ENCODE assay signal across 18 cellular contexts in genomic region chr3:42684632-42685362, GRCh38. TPM values are rescaled to one million over a fixed set of nuclear protein-coding genes. Genes with fewer than 3 reads are reported as not detected.
A peak's percentile ranks its signal among the peaks of the same experiment; 100 is the strongest.
DNase-seq lines count a peak whose midpoint lies in the region; ATAC-seq, FAIRE-seq and TF ChIP-seq lines count a peak whose summit lies in the region.
"Had no signal": no experiment of that assay in that cellular context is flagged by ENCODE, and none has a peak within 500 bp of the region (broad histone marks: within the 10 kb centered on the region; RNA-seq: fewer than 3 reads in every experiment).

No MANE protein-coding gene starts in this region.

- 12% methylated on average over 7 of the region's 7 CpGs for WGBS in K562 (ENCODE audit: insufficient coverage, low coverage, missing lambda C conversion rate)
- WGBS in right cardiac atrium, result 89% methylated on average over 7 of the region's 7 CpGs
- WGBS in suprapubic skin, result 87% methylated on average over 7 of the region's 7 CpGs

- CTCF ChIA-PET in HCT116 (lab: Charles Lee) (no interaction called here), K562 (lab: Yijun Ruan, JAX; ENCODE audit: low intra/inter-chr PET ratio) (interaction anchor here (1.7 kb wide), 1 partner anchor 96 kb away, joined by 6 read pairs; no protein-coding TSS in a partner anchor)

- TF ChIP-seq CTCF in HCT116 (IDR thresholded peaks at IDR 0.05 in 2 of 3, conservative IDR thresholded peaks at IDR 0.05 in 1 of 3; ENCODE audit: borderline replicate concordance in 1 of 3, insufficient read depth in 1 of 3, low read depth in 2 of 3, low read length in 2 of 3) (no peak), K562 (IDR thresholded peaks at IDR 0.05 in 2 of 3, conservative IDR thresholded peaks at IDR 0.05 in 1 of 3; ENCODE audit: insufficient read depth in 2 of 3, low read depth in 1 of 3, low read length in 3 of 3) (no peak), suprapubic skin (IDR thresholded peaks at IDR 0.05) (no peak)

- H3K9me1 ChIP-seq in K562 (ENCODE audit: control insufficient read depth, insufficient read depth, low read length), result peaks cover 5% of the 10 kb centered on the region

- H3K79me2 ChIP-seq in HCT116 (ENCODE audit: insufficient read depth, low read length) (no peaks in the 10 kb centered on the region), K562 (ENCODE audit: control insufficient read depth, insufficient read depth, low read length) (no peaks in the 10 kb centered on the region)

- H3K4me2 ChIP-seq in HCT116 (ENCODE audit: low read length) (peak overlapping the region; percentile 73), K562 (ENCODE audit: insufficient read depth, low read length) (no peak overlapping the region)

- TF ChIP-seq EP300 in K562 (IDR thresholded peaks at IDR 0.05; ENCODE audit: low read length) (no peak), suprapubic skin (IDR thresholded peaks at IDR 0.05) (no peak)

- RAD21 ChIA-PET in HCT116 (lab: Charles Lee; ENCODE audit: low non-redundant PET in 1 of 2, low total read pairs in 2 of 2, uncharacterized antibody in 2 of 2, unreplicated experiment in 2 of 2), result no interaction called here

- FAIRE-seq in K562 (lab: Jason Lieb, UNC), result no peak
- FAIRE-seq: colon, kidney had no signal

- H2AFZ ChIP-seq in HCT116 (ENCODE audit: low read depth, low read length, poor library complexity, severe bottlenecking) (no peak overlapping the region), K562 (ENCODE audit: low read depth, low read length) (peak overlapping the region; percentile 42; the same call in 1 of the 2 replicates)

- intact Hi-C loops in HCT116 (cut with micrococcal nuclease) (no loop called here), K562 (cut with micrococcal nuclease) (no loop called here), right cardiac atrium (cut with DNase I) (no loop called here)

- H3K4me1 ChIP-seq in HCT116 (ENCODE audit: control insufficient read depth in 1 of 2, insufficient read depth in 2 of 2, low read length in 2 of 2) (peaks cover 3 to 23% of the 10 kb centered on the region in 2 experiments; a peak in 3 of 4 replicates), K562 (replicated peaks in 1 of 2; ENCODE audit: control insufficient read depth in 2 of 2, insufficient read depth in 2 of 2, low read length in 2 of 2) (peaks cover 3 to 26% of the 10 kb centered on the region in 2 experiments; a peak in 3 of 5 replicates), right cardiac atrium (ENCODE audit: control insufficient read depth, insufficient read depth, low read length) (no peaks in the 10 kb centered on the region), suprapubic skin (peaks cover 26% of the 10 kb centered on the region)

- POLR2A ChIA-PET in HCT116 (lab: Charles Lee), result no interaction called here
- POLR2A ChIA-PET in K562 (lab: Yijun Ruan, JAX), result interaction anchor here (0.5 to 1.3 kb wide), 5 partner anchors 12 to 257 kb away, joined by 3 to 4 read pairs (median 4); no protein-coding TSS in a partner anchor

- no peak for ATAC-seq in HCT116
- no peak for ATAC-seq in K562
- no peak for ATAC-seq in right cardiac atrium
- no peak for ATAC-seq in GM19463 (IDR thresholded peaks at IDR 0.05; ENCODE audit: unreplicated experiment)
- ATAC-seq in HG03457 (IDR thresholded peaks at IDR 0.05; ENCODE audit: unreplicated experiment), result no peak
- ATAC-seq: natural killer cell had no signal

- no peaks in the 10 kb centered on the region for H3K36me3 ChIP-seq in HCT116 (ENCODE audit: control insufficient read depth in 1 of 2, insufficient read depth in 2 of 2, low read length in 2 of 2)
- no peaks in the 10 kb centered on the region for H3K36me3 ChIP-seq in K562 (ENCODE audit: control insufficient read depth, insufficient read depth, low read length)
- H3K36me3 ChIP-seq in suprapubic skin, result no peaks in the 10 kb centered on the region
- H3K36me3 ChIP-seq: WERI-Rb-1 had no signal

- DNase-seq in HCT116 (ENCODE audit: low read depth, low spot score), result no peak
- no peak for DNase-seq in K562 (ENCODE audit: extremely low read depth in 1 of 4, low spot score in 3 of 4)
- DNase-seq in right cardiac atrium, result no peak
- DNase-seq in suprapubic skin (ENCODE audit: low spot score in 2 of 2), result peak in 1 of 2 donors; percentile 27
- no peak for DNase-seq in cerebellar cortex (ENCODE audit: low spot score)
- DNase-seq in HPDE6-E6E7 (ENCODE audit: extremely low spot score), result no peak
- DNase-seq: activated naive CD4-positive, alpha-beta T cell; DND-41; natural killer cell; NCI-H146; NCI-H774 had no signal

- H3K27ac ChIP-seq in HCT116 (ENCODE audit: low read depth, low read length), result no peak overlapping the region
- no peak overlapping the region for H3K27ac ChIP-seq in K562 (ENCODE audit: extremely low read depth, low read depth, low read length)
- H3K27ac ChIP-seq in right cardiac atrium (ENCODE audit: low read length), result peak overlapping the region; percentile 55
- peak overlapping the region; percentile 52 for H3K27ac ChIP-seq in suprapubic skin
- H3K27ac ChIP-seq: WERI-Rb-1 had no signal

- BruUV-seq in HCT116 (replicated peaks; lab: Mats Ljungman, UMichigan) (no TSS peak), K562 (replicated peaks; lab: Mats Ljungman, UMichigan) (no TSS peak)

- H3K9me2 ChIP-seq in HCT116 (ENCODE audit: insufficient read depth), result no peaks in the 10 kb centered on the region

- H3K9ac ChIP-seq in HCT116 (ENCODE audit: low read length) (no peak overlapping the region), K562 (ENCODE audit: insufficient read depth in 1 of 2, low read depth in 2 of 2, low read length in 2 of 2) (peak overlapping the region in 1 of 2 experiments; percentile 38; a peak in 1 of 4 replicates)

- TF ChIP-seq POLR2A in HCT116 (IDR thresholded peaks at IDR 0.05; ENCODE audit: borderline replicate concordance, extremely low read depth, insufficient read depth, insufficient read length) (no peak), K562 (conservative IDR thresholded peaks at IDR 0.05) (no peak), suprapubic skin (IDR thresholded peaks at IDR 0.05) (no peak)

- TF ChIP-seq RAD21 in HCT116 (IDR thresholded peaks at IDR 0.05; ENCODE audit: low read depth) (no peak), K562 (CRISPR knock-in tag; conservative IDR thresholded peaks at IDR 0.05 in 1 of 2, IDR thresholded peaks at IDR 0.05 in 1 of 2) (no peak)

- H4K20me1 ChIP-seq in HCT116 (ENCODE audit: insufficient read depth), result no peaks in the 10 kb centered on the region
- 0 out of 2 replicates have a peak, but pooled peaks cover 6% of the 10 kb centered on the region for H4K20me1 ChIP-seq in K562 (replicated peaks; ENCODE audit: control insufficient read depth, insufficient read depth, low read length)

- H3K9me3 ChIP-seq in HCT116 (ENCODE audit: control insufficient read depth in 1 of 2, insufficient read depth in 1 of 2, low read depth in 1 of 2, low read length in 2 of 2), result no peaks in the 10 kb centered on the region
- H3K9me3 ChIP-seq in K562 (replicated peaks; ENCODE audit: control insufficient read depth, insufficient read depth, low read depth, low read length), result no peaks in the 10 kb centered on the region
- no peaks in the 10 kb centered on the region for H3K9me3 ChIP-seq in right cardiac atrium (ENCODE audit: control insufficient read depth, low read length)
- H3K9me3 ChIP-seq in suprapubic skin, result no peaks in the 10 kb centered on the region

- no peaks in the 10 kb centered on the region for H3K27me3 ChIP-seq in HCT116 (ENCODE audit: insufficient read depth, low read length)
- peaks cover 34 to 61% of the 10 kb centered on the region in 2 experiments for H3K27me3 ChIP-seq in K562 (ENCODE audit: control insufficient read depth in 2 of 2, insufficient read depth in 2 of 2, low read length in 2 of 2)
- no peaks in the 10 kb centered on the region for H3K27me3 ChIP-seq in right cardiac atrium (ENCODE audit: control insufficient read depth, insufficient read depth)
- peaks cover 8% of the 10 kb centered on the region for H3K27me3 ChIP-seq in suprapubic skin

- H3K4me3 ChIP-seq in HCT116 (replicated peaks in 1 of 2; ENCODE audit: low read depth in 1 of 2, low read length in 2 of 2), result no peak overlapping the region
- no peak overlapping the region for H3K4me3 ChIP-seq in K562
- H3K4me3 ChIP-seq in right cardiac atrium (ENCODE audit: low read length), result no peak overlapping the region
- no peak overlapping the region for H3K4me3 ChIP-seq in suprapubic skin

- in situ Hi-C loops in K562 (cut with MboI), result no loop called here

RNA-seq across cellular contexts. Expression of gene KLHL40, which starts 0.5 kb away (rescaled TPM):
- total RNA-seq in HCT116 (2021; ENCODE audit: unreplicated experiment), result not detected
- polyA plus RNA-seq in HCT116 (2012), result not detected in 2 replicates
- not detected in 2 replicates for total RNA-seq in K562 (2011; cell fraction: chromatin; rRNA removed; ENCODE audit: low replicate concordance)
- total RNA-seq in K562 (2011; cell fraction: nucleolus; rRNA removed), result not detected in 2 replicates
- not detected in 2 replicates for total RNA-seq in K562 (2011; cell fraction: nucleoplasm; rRNA removed)
- not detected in 2 replicates for total RNA-seq in K562 (2014; rRNA removed)
- total RNA-seq in K562 (2014; rRNA removed; fragmentation: Illumina TruSeq; extraction: Trizol), result not detected in 2 replicates
- not detected in 2 replicates for total RNA-seq in K562 (2015; rRNA removed; fragmentation: Illumina TruSeq; extraction: Trizol)
- not detected in 2 replicates for total RNA-seq in K562 (2021)
- polyA plus RNA-seq in K562 (2011; rRNA removed), result not detected in 2 replicates
- not detected in 2 replicates for polyA plus RNA-seq in K562 (2011; cell fraction: cytosol; rRNA removed)
- not detected in 2 replicates for polyA plus RNA-seq in K562 (2011; cell fraction: nucleus; rRNA removed)
- polyA plus RNA-seq in K562 (2012), result not detected in 2 replicates
- polyA plus RNA-seq in K562 (2014; fragmentation: Illumina TruSeq; extraction: Trizol), result not detected in 2 replicates
- polyA plus RNA-seq in K562 (2014; fragmentation: Nextera tagmentation; extraction: Ambion mirVana), result not detected
- not detected in 2 replicates for polyA plus RNA-seq in K562 (2014; rRNA removed)
- polyA minus RNA-seq in K562 (2011; rRNA and poly(A)+ RNA removed), result not detected in 2 replicates
- polyA minus RNA-seq in K562 (2011; cell fraction: cytosol; rRNA and poly(A)+ RNA removed), result not detected in 2 replicates
- polyA minus RNA-seq in K562 (2011; cell fraction: nucleus; rRNA and poly(A)+ RNA removed), result not detected in 2 replicates
- 1 to 10 TPM in 1 of 4 donors, under 1 TPM in 3; 0.09 to 1.6 (median 0.40) TPM for total RNA-seq in right cardiac atrium
- 0.29 TPM for polyA plus RNA-seq in right cardiac atrium
- total RNA-seq in suprapubic skin, result not detected
- total RNA-seq: fibroblast of villous mesenchyme, kidney, natural killer cell, SK-MEL-5 had no signal

RNA-seq across cellular contexts. Expression of gene HHATL, which starts 17.8 kb away (rescaled TPM):
- total RNA-seq in HCT116 (2021; ENCODE audit: unreplicated experiment) (0.52 TPM), K562 (2014; rRNA removed) (not detected in 2 replicates), K562 (2014; rRNA removed; fragmentation: Illumina TruSeq; extraction: Trizol) (not detected in 2 replicates), K562 (2015; rRNA removed; fragmentation: Illumina TruSeq; extraction: Trizol) (not detected in 2 replicates), K562 (2021) (not detected in 2 replicates), right cardiac atrium (100 to 1,000 TPM; 480 to 768 (median 570) TPM), suprapubic skin (1 to 10 TPM in 1 of 4 donors, not detected in 3; 2.3 TPM)
- polyA plus RNA-seq in HCT116 (2012), result 0.29 TPM in 1 of 2 replicates, not detected in the other
- not detected in 2 replicates for total RNA-seq in K562 (2011; cell fraction: chromatin; rRNA removed; ENCODE audit: low replicate concordance)
- not detected in 2 replicates for total RNA-seq in K562 (2011; cell fraction: nucleolus; rRNA removed)
- not detected in 2 replicates for total RNA-seq in K562 (2011; cell fraction: nucleoplasm; rRNA removed)
- polyA plus RNA-seq in K562 (2011; rRNA removed) (not detected in 2 replicates), K562 (2014; fragmentation: Illumina TruSeq; extraction: Trizol) (not detected in 2 replicates), K562 (2014; fragmentation: Nextera tagmentation; extraction: Ambion mirVana) (not detected), K562 (2014; rRNA removed) (not detected in 2 replicates), right cardiac atrium (622 TPM)
- not detected in 2 replicates for polyA plus RNA-seq in K562 (2011; cell fraction: cytosol; rRNA removed)
- not detected in 2 replicates for polyA plus RNA-seq in K562 (2011; cell fraction: nucleus; rRNA removed)
- not detected in 2 replicates for polyA plus RNA-seq in K562 (2012)
- not detected in 2 replicates for polyA minus RNA-seq in K562 (2011; rRNA and poly(A)+ RNA removed)
- not detected in 2 replicates for polyA minus RNA-seq in K562 (2011; cell fraction: cytosol; rRNA and poly(A)+ RNA removed)
- polyA minus RNA-seq in K562 (2011; cell fraction: nucleus; rRNA and poly(A)+ RNA removed), result not detected in 2 replicates
- total RNA-seq: fibroblast of villous mesenchyme, kidney, natural killer cell, SK-MEL-5 had no signal

RNA-seq across cellular contexts. Expression of gene ZBTB47, which starts 31.3 kb away (rescaled TPM):
- total RNA-seq in HCT116 (2021; ENCODE audit: unreplicated experiment), result 6.3 TPM
- polyA plus RNA-seq in HCT116 (2012), result 4.5 and 5.2 TPM in 2 replicates
- 2.9 and 11.3 TPM in 2 replicates for total RNA-seq in K562 (2011; cell fraction: chromatin; rRNA removed; ENCODE audit: low replicate concordance)
- total RNA-seq in K562 (2011; cell fraction: nucleolus; rRNA removed), result 7.5 and 7.8 TPM in 2 replicates
- 5.3 and 5.7 TPM in 2 replicates for total RNA-seq in K562 (2011; cell fraction: nucleoplasm; rRNA removed)
- 3.4 and 5.0 TPM in 2 replicates for total RNA-seq in K562 (2014; rRNA removed)
- total RNA-seq in K562 (2014; rRNA removed; fragmentation: Illumina TruSeq; extraction: Trizol), result 0.45 and 0.58 TPM in 2 replicates
- 1.8 and 1.9 TPM in 2 replicates for total RNA-seq in K562 (2015; rRNA removed; fragmentation: Illumina TruSeq; extraction: Trizol)
- 2.9 and 4.6 TPM in 2 replicates for total RNA-seq in K562 (2021)
- 1.7 and 2.2 TPM in 2 replicates for polyA plus RNA-seq in K562 (2011; rRNA removed)
- polyA plus RNA-seq in K562 (2011; cell fraction: cytosol; rRNA removed), result 1.8 and 3.3 TPM in 2 replicates
- polyA plus RNA-seq in K562 (2011; cell fraction: nucleus; rRNA removed), result 4.4 and 8.8 TPM in 2 replicates
- 1.8 and 2.8 TPM in 2 replicates for polyA plus RNA-seq in K562 (2012)
- 1.6 and 2.3 TPM in 2 replicates for polyA plus RNA-seq in K562 (2014; fragmentation: Illumina TruSeq; extraction: Trizol)
- under 1 TPM in 1 of 2 experiments, not detected in 1; 0.11 TPM for polyA plus RNA-seq in K562 (2014; fragmentation: Nextera tagmentation; extraction: Ambion mirVana)
- polyA plus RNA-seq in K562 (2014; rRNA removed), result 2.7 and 2.9 TPM in 2 replicates
- 1.8 and 2.8 TPM in 2 replicates for polyA minus RNA-seq in K562 (2011; rRNA and poly(A)+ RNA removed)
- polyA minus RNA-seq in K562 (2011; cell fraction: cytosol; rRNA and poly(A)+ RNA removed), result 2.0 and 2.1 TPM in 2 replicates
- 5.9 and 7.1 TPM in 2 replicates for polyA minus RNA-seq in K562 (2011; cell fraction: nucleus; rRNA and poly(A)+ RNA removed)
- 100 to 1,000 TPM; 100 to 141 (median 118) TPM for total RNA-seq in right cardiac atrium
- 99.5 TPM for polyA plus RNA-seq in right cardiac atrium
- 10 to 100 TPM; 17.9 to 36.1 (median 20.7) TPM for total RNA-seq in suprapubic skin

Comparison
In these comparisons a context has a peak if more than half of its experiments do, and no peak if none do; other contexts are left out.
1. H3K27ac ChIP-seq: peak in right cardiac atrium (single experiment) and suprapubic skin (single experiment); none in HCT116 (single experiment) and K562 (single experiment).
2. RNA of gene HHATL, which starts 17.8 kb away (total RNA-seq): 480 to 768 TPM in right cardiac atrium; 0.52 TPM in HCT116 (single experiment), 2.3 TPM in suprapubic skin and not detected in K562; every median in the first group is over 100 times any median in the second.